ENCODE assay signal across 9 cellular contexts in genomic region chr4:76377922-76378321, GRCh38. TPM values are rescaled to one million over a fixed set of nuclear protein-coding genes. Genes with fewer than 3 reads are reported as not detected.
DNase-seq lines count a peak whose midpoint lies in the region; ATAC-seq and TF ChIP-seq lines count a peak whose summit lies in the region.
"Had no signal": no experiment of that assay in that cellular context is flagged by ENCODE, and none has a peak within 500 bp of the region (broad histone marks: within the 10 kb centered on the region; RNA-seq: fewer than 3 reads in every experiment).

No MANE protein-coding gene starts in this region.

- WGBS in mammary epithelial cell (ENCODE audit: low coverage, missing lambda C conversion rate): 81% methylated on average over 5 of the region's 5 CpGs

- H3K4me2 ChIP-seq in mammary epithelial cell (ENCODE audit: insufficient read depth, low read depth, low read length): no peak overlapping the region

- H3K36me3 ChIP-seq in mammary epithelial cell (ENCODE audit: insufficient read depth, low read length): no peaks in the 10 kb centered on the region

- peaks cover 4% of the 10 kb centered on the region for H3K27me3 Mint-ChIP-seq in nephron (ENCODE audit: low read depth)

- POLR2A ChIA-PET in RWPE1 (lab: Yijun Ruan, JAX; ENCODE audit: low non-redundant PET): no interaction called here

- no peak for ATAC-seq in HG03175 (IDR thresholded peaks at IDR 0.05; ENCODE audit: unreplicated experiment)

- H3K27me3 ChIP-seq in mammary epithelial cell (ENCODE audit: insufficient read depth, low read length): no peaks in the 10 kb centered on the region

- no peaks in the 10 kb centered on the region for H3K79me2 ChIP-seq in mammary epithelial cell (ENCODE audit: insufficient read depth, low read length)

- no peak overlapping the region for H2AFZ ChIP-seq in mammary epithelial cell (ENCODE audit: low read depth, low read length)

- H3K27ac ChIP-seq in RWPE1 (no peak overlapping the region), mammary epithelial cell (ENCODE audit: insufficient read depth, low read depth, low read length) (no peak overlapping the region)

- in situ Hi-C loops in mammary epithelial cell (cut with MboI; ENCODE audit: low sequenced_read_pairs in 2 of 2): no loop called here

- H3K4me3 Mint-ChIP-seq in nephron: no peak overlapping the region

- no peaks in the 10 kb centered on the region for H3K9me3 ChIP-seq in mammary epithelial cell (replicated peaks; ENCODE audit: insufficient read depth, low read length)

- peaks cover 18% of the 10 kb centered on the region for H3K9me3 Mint-ChIP-seq in nephron

- no TSS peak for BruUV-seq in mammary epithelial cell (replicated peaks; lab: Mats Ljungman, UMichigan)

- CTCF ChIA-PET in RWPE1 (lab: Yijun Ruan, JAX): interaction anchor here (0.6 to 1.6 kb wide), 3 partner anchors 9 to 289 kb away, joined by 4 to 10 read pairs (median 4); no protein-coding TSS in a partner anchor
- CTCF ChIA-PET in mammary epithelial cell (lab: Charles Lee; ENCODE audit: low non-redundant PET): interaction anchor here (0.6 to 1.5 kb wide), 3 partner anchors 44 to 198 kb away, joined by 3 to 6 read pairs (median 3); no protein-coding TSS in a partner anchor

- intact Hi-C loops in mammary epithelial cell (cut with micrococcal nuclease): loop anchor here (1.0 kb wide), 1 partner anchor 198 kb away; no protein-coding TSS in a partner anchor

- TF ChIP-seq CTCF in GM12865 (IDR thresholded peaks at IDR 0.05; ENCODE audit: insufficient read depth, low read depth, low read length, missing control alignments) (peak; percentile 63), RWPE1 (conservative IDR thresholded peaks at IDR 0.05; ENCODE audit: low read depth) (0 out of 2 replicates have a peak, but pooled peaks have one; percentile 23), mammary epithelial cell (conservative IDR thresholded peaks at IDR 0.05 in 1 of 2, IDR thresholded peaks at IDR 0.05 in 1 of 2; ENCODE audit: extremely low read depth in 1 of 2, insufficient read depth in 1 of 2, low read depth in 1 of 2, low read length in 2 of 2) (peak; percentile 47 to 59), nephron (IDR thresholded peaks at IDR 0.05; ENCODE audit: unreplicated experiment in 3 of 3) (peak; percentile 39 to 58 (median 49))

- no peaks in the 10 kb centered on the region for H4K20me1 ChIP-seq in mammary epithelial cell (ENCODE audit: insufficient read depth, low read length)

- H3K4me1 Mint-ChIP-seq in nephron: peaks cover 35% of the 10 kb centered on the region

- peak overlapping the region in 2 of 3 experiments; percentile 30 to 35 for H3K27ac Mint-ChIP-seq in nephron

- no peak overlapping the region for H3K9ac ChIP-seq in mammary epithelial cell (ENCODE audit: insufficient read depth, low read length)

- H3K4me3 ChIP-seq in GM12865 (ENCODE audit: low read depth, low read length): no peak overlapping the region
- no peak overlapping the region for H3K4me3 ChIP-seq in mammary epithelial cell (replicated peaks in 1 of 3; ENCODE audit: insufficient read depth in 1 of 3, low read depth in 2 of 3, low read length in 3 of 3)

- dilution Hi-C loops in mammary epithelial cell (cut with HindIII; ENCODE audit: low sequenced_read_pairs): loop anchor here (5.0 kb wide), 1 partner anchor 69 kb away; no protein-coding TSS in a partner anchor

- peak; percentile 8 for DNase-seq in A172 (ENCODE audit: low spot score)
- peak; percentile 64 for DNase-seq in GM12865 (ENCODE audit: low read depth)
- DNase-seq in RWPE1 (ENCODE audit: low spot score): peak; percentile 20
- no peak for DNase-seq in mammary epithelial cell
- DNase-seq in occipital lobe (lab: John Stamatoyannopoulos, UW): no peak
- DNase-seq in mesenteric fat pad (ENCODE audit: low spot score): no peak

- peaks cover 8% of the 10 kb centered on the region for H3K36me3 Mint-ChIP-seq in nephron (ENCODE audit: low read depth)

- H3K4me1 ChIP-seq in mammary epithelial cell (ENCODE audit: insufficient read depth, low read length): peaks cover 8% of the 10 kb centered on the region

RNA-seq across cellular contexts. Expression of gene CCDC158, which starts 43.0 kb away (rescaled TPM):
- not detected in 2 replicates for total RNA-seq in A172 (2014; rRNA removed; shearing (Covaris generic))
- 1 to 10 TPM in 1 of 2 donors, not detected in 1; 3.0 TPM for total RNA-seq in mammary epithelial cell
- 0.02 TPM for polyA plus RNA-seq in mammary epithelial cell
- polyA minus RNA-seq in mammary epithelial cell: not detected
- 4.2 TPM for total RNA-seq in occipital lobe
- 0.45 TPM for total RNA-seq in mesenteric fat pad
- total RNA-seq: glomerular endothelial cell had no signal

RNA-seq across cellular contexts. Expression of gene SHROOM3, which starts 57.1 kb away (rescaled TPM):
- total RNA-seq in A172 (2014; rRNA removed; shearing (Covaris generic)): 13.2 and 19.0 TPM in 2 replicates
- total RNA-seq in mammary epithelial cell (100 to 1,000 TPM in 1 of 2 donors, 10 to 100 TPM in 1; 32.8 to 136 TPM), occipital lobe (17.8 TPM), mesenteric fat pad (0.51 TPM)
- polyA plus RNA-seq in mammary epithelial cell: 23.2 TPM
- 62.8 TPM for polyA minus RNA-seq in mammary epithelial cell

Comparison
In these comparisons a context has a peak if more than half of its experiments do, and no peak if none do; other contexts are left out.
1. DNase-seq: peak in A172 (single experiment), GM12865 (single experiment) and RWPE1 (single experiment); none in mammary epithelial cell (single experiment), occipital lobe (single experiment) and mesenteric fat pad (single experiment).
2. Peak in every context shown above with its lines, with median percentiles within 50 percentile points of each other: CTCF ChIP-seq.